16 cellular contexts compared by ENCODE assay signal in genomic region chr15:87032291-87032690, GRCh38.
"Had no signal": no experiment of that assay in that cellular context is flagged by ENCODE, and none has a peak within 500 bp of the region (broad histone marks: within the 10 kb centered on the region; RNA-seq: fewer than 3 reads in every experiment).

No MANE protein-coding gene starts in this region.

- DNase-seq: activated naive CD4-positive, alpha-beta T cell; activated naive CD8-positive, alpha-beta T cell treated with anti-CD3 and anti-CD28 coated beads, Interleukin-2, amount 10 ng/mL, durations not matched to agents 7 days and 5 days; anterior cingulate cortex; dermis blood vessel endothelial cell; effector memory CD8-positive, alpha-beta T cell; erythroblast; kidney; left lung; naive thymus-derived CD8-positive, alpha-beta T cell; pancreas; sigmoid colon; spleen; stimulated activated CD4-positive, alpha-beta T cell treated with anti-CD3 and anti-CD28 coated beads, Interleukin-1b, Interleukin-23, amount 100 ng/mL, for 48 hours; stimulated activated naive CD8-positive, alpha-beta T cell treated with anti-CD3 and anti-CD28 coated beads, Interleukin-15, amount 100 ng/mL, for 72 hours; testis; upper lobe of right lung had no signal

- H3K9me3 ChIP-seq: left lung, pancreas, sigmoid colon, testis, upper lobe of right lung had no signal

- H3K4me3 ChIP-seq: left lung, pancreas, sigmoid colon, spleen, testis, upper lobe of right lung had no signal

- H3K27me3 ChIP-seq: left lung, sigmoid colon, spleen, testis, upper lobe of right lung had no signal

- H3K27ac ChIP-seq: left lung, pancreas, sigmoid colon, spleen, testis, upper lobe of right lung had no signal

- H3K4me1 ChIP-seq: left lung, pancreas, sigmoid colon, spleen, testis, upper lobe of right lung had no signal

- H3K36me3 ChIP-seq: left lung, pancreas, sigmoid colon, spleen, upper lobe of right lung had no signal
